In genomic region chr2:241389697-241390096, GRCh38 we compare ENCODE assay signal across 25 cellular contexts.
"Had no signal": no experiment of that assay in that cellular context is flagged by ENCODE, and none has a peak within 500 bp of the region (broad histone marks: within the 10 kb centered on the region; RNA-seq: fewer than 3 reads in every experiment).

No MANE protein-coding gene starts in this region.

- ATAC-seq: activated CD8-positive, alpha-beta T cell treated with anti-CD3 and anti-CD28 coated beads, Interleukin-2, amount 10 ng/mL, durations not matched to agents 7 days and 5 days; body of pancreas; gastrocnemius medialis; heart left ventricle; left cardiac atrium; natural killer cell treated with Interleukin-12 subunit alpha and Interleukin-12 subunit beta and Interleukin-15 and Interleukin-18, amount 100 ng/mL, for 72 hours had no signal

- FAIRE-seq: endometrium, TTC549 had no signal

- H3K27ac Mint-ChIP-seq: activated CD8-positive, alpha-beta T cell treated with anti-CD3 and anti-CD28 coated beads, Interleukin-2, amount 10 ng/mL, durations not matched to agents 7 days and 5 days; activated naive CD8-positive, alpha-beta T cell treated with anti-CD3 and anti-CD28 coated beads, Interleukin-2, amount 10 ng/mL, durations not matched to agents 7 days and 5 days; dendritic cell treated with granulocyte-macrophage colony-stimulating factor and Interleukin-4, amounts not matched to agents 40 ng/mL and 50 ng/mL, for 4 days; memory B cell; natural killer cell treated with Interleukin-12 subunit alpha and Interleukin-12 subunit beta and Interleukin-15 and Interleukin-18, amount 100 ng/mL, for 72 hours; type B pancreatic cell had no signal

- H3K4me3 Mint-ChIP-seq: activated CD8-positive, alpha-beta T cell treated with anti-CD3 and anti-CD28 coated beads, Interleukin-2, amount 10 ng/mL, durations not matched to agents 7 days and 5 days; activated naive CD8-positive, alpha-beta T cell treated with anti-CD3 and anti-CD28 coated beads, Interleukin-2, amount 10 ng/mL, durations not matched to agents 7 days and 5 days; dendritic cell treated with granulocyte-macrophage colony-stimulating factor and Interleukin-4, amounts not matched to agents 40 ng/mL and 50 ng/mL, for 4 days; natural killer cell treated with Interleukin-12 subunit alpha and Interleukin-12 subunit beta and Interleukin-15 and Interleukin-18, amount 100 ng/mL, for 72 hours; type B pancreatic cell had no signal

- H3K27me3 Mint-ChIP-seq: activated naive CD8-positive, alpha-beta T cell treated with anti-CD3 and anti-CD28 coated beads, Interleukin-2, amount 10 ng/mL, durations not matched to agents 7 days and 5 days; dendritic cell treated with granulocyte-macrophage colony-stimulating factor and Interleukin-4, amounts not matched to agents 40 ng/mL and 50 ng/mL, for 4 days; memory B cell; natural killer cell treated with Interleukin-12 subunit alpha and Interleukin-12 subunit beta and Interleukin-15 and Interleukin-18, amount 100 ng/mL, for 72 hours; type B pancreatic cell had no signal

- H3K27ac ChIP-seq: body of pancreas, gastrocnemius medialis, heart left ventricle, neutrophil, ovary, prostate gland, thoracic aorta, WERI-Rb-1 had no signal

- H3K36me3 Mint-ChIP-seq: natural killer cell treated with Interleukin-12 subunit alpha and Interleukin-12 subunit beta and Interleukin-15 and Interleukin-18, amount 100 ng/mL, for 72 hours had no signal

- H3K9me3 Mint-ChIP-seq: activated naive CD8-positive, alpha-beta T cell treated with anti-CD3 and anti-CD28 coated beads, Interleukin-2, amount 10 ng/mL, durations not matched to agents 7 days and 5 days; dendritic cell treated with granulocyte-macrophage colony-stimulating factor and Interleukin-4, amounts not matched to agents 40 ng/mL and 50 ng/mL, for 4 days; memory B cell; natural killer cell treated with Interleukin-12 subunit alpha and Interleukin-12 subunit beta and Interleukin-15 and Interleukin-18, amount 100 ng/mL, for 72 hours; type B pancreatic cell had no signal

- DNase-seq: activated CD4-positive, alpha-beta T cell treated with anti-CD3 and anti-CD28 coated beads for 1 hour; activated CD4-positive, alpha-beta T cell treated with anti-CD3 and anti-CD28 coated beads, Interleukin-2, amount 50 U/mL, for 1 hour; activated CD8-positive, alpha-beta T cell treated with anti-CD3 and anti-CD28 coated beads, Interleukin-2, amount 10 ng/mL, durations not matched to agents 7 days and 5 days; activated naive CD4-positive, alpha-beta T cell; activated naive CD8-positive, alpha-beta T cell treated with anti-CD3 and anti-CD28 coated beads, Interleukin-2, amount 10 ng/mL, durations not matched to agents 7 days and 5 days; amygdala; body of pancreas; effector CD4-positive, alpha-beta T cell; gastrocnemius medialis; heart left ventricle; left cardiac atrium; ovary; stimulated activated CD4-positive, alpha-beta T cell treated with anti-CD3 and anti-CD28 coated beads, Interleukin-2, amount 100 ng/mL, for 48 hours; stimulated activated CD8-positive, alpha-beta memory T cell treated with anti-CD3 and anti-CD28 coated beads, Interleukin-4, amount 100 ng/mL, for 48 hours; stimulated activated naive CD4-positive, alpha-beta T cell treated with Interleukin-2 at 50 U/mL for 16 hours; WERI-Rb-1 had no signal

- H3K9me3 ChIP-seq: body of pancreas, gastrocnemius medialis, neutrophil, ovary, prostate gland, thoracic aorta had no signal
